10 cellular contexts compared by ENCODE assay signal in genomic region chr1:119266386-119266785, GRCh38.
DNase-seq lines count a peak whose midpoint lies in the region; ATAC-seq lines count a peak whose summit lies in the region.
"Had no signal": no experiment of that assay in that cellular context is flagged by ENCODE, and none has a peak within 500 bp of the region (broad histone marks: within the 10 kb centered on the region; RNA-seq: fewer than 3 reads in every experiment).

No MANE protein-coding gene starts in this region.

- DNase-seq in left lobe of liver (ENCODE audit: low spot score) (no peak), OCI-M2 (lab: John Stamatoyannopoulos, UW; ENCODE audit: unreplicated experiment) (no peak), middle frontal gyrus (ENCODE audit: extremely low spot score, low spot score) (no peak), foreskin melanocyte (no peak), GDM1 (lab: John Stamatoyannopoulos, UW) (no peak)
- DNase-seq: activated CD4-positive, alpha-beta T cell treated with anti-CD3 and anti-CD28 coated beads for 36 hours; NCI-H510A treated with DMSO at 0.1 percent for 48 hours had no signal

- peak; percentile 94 for ATAC-seq in GM18873 (IDR thresholded peaks at IDR 0.05; ENCODE audit: low FRiP score, unreplicated experiment)
- peak; percentile 84 for ATAC-seq in GM21526 (IDR thresholded peaks at IDR 0.05; ENCODE audit: low FRiP score, unreplicated experiment)
- peak; percentile 91 for ATAC-seq in HG03066 (IDR thresholded peaks at IDR 0.05; ENCODE audit: low read depth, unreplicated experiment)
- peak; percentile 57 for ATAC-seq in left lobe of liver
- ATAC-seq: activated CD4-positive, alpha-beta T cell treated with anti-CD3 and anti-CD28 coated beads for 36 hours had no signal
